ENCODE assay signal across 13 cellular contexts in the genomic region with DNA sequence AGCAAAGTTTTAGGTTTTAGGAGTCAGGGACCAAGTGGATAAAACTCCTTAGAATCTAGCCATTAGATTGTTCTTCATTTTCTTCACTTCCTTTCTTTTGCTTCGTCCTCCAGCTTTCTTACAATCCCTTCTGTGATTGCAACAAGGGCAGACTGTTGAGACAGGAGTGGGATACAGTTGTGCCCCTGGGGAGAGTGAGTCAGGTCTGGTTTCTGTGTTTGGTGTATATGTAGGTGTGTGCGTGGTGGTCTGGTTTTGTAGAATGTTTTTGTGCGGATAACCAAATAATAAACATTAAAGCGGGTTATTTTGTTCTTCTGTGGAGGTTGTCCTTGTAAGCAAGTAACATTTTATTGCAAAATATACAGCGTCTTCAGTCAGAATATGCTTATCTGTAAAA. TPM values are rescaled to one million over a fixed set of nuclear protein-coding genes. Genes with fewer than 3 reads are reported as not detected.
DNase-seq lines count a peak whose midpoint lies in the region; ATAC-seq and TF ChIP-seq lines count a peak whose summit lies in the region.
"Had no signal": no experiment of that assay in that cellular context is flagged by ENCODE, and none has a peak within 500 bp of the region (broad histone marks: within the 10 kb centered on the region; RNA-seq: fewer than 3 reads in every experiment).

No MANE protein-coding gene starts in this region.

- TF ChIP-seq CTCF in Calu3 (IDR thresholded peaks at IDR 0.05; ENCODE audit: unreplicated experiment), result no peak
- no peak for TF ChIP-seq CTCF in tibial nerve (IDR thresholded peaks at IDR 0.05)

- no peaks in the 10 kb centered on the region for H3K27me3 Mint-ChIP-seq in Calu3 (ENCODE audit: unreplicated experiment)
- H3K27me3 Mint-ChIP-seq in activated T-helper 17 cell treated with anti-CD3 and anti-CD28 coated beads, Interleukin-2, amount 50 U/mL, for 72 hours, result no peaks in the 10 kb centered on the region

- TF ChIP-seq POLR2A in tibial nerve (IDR thresholded peaks at IDR 0.05), result no peak

- H3K27ac ChIP-seq in Karpas-422 (ENCODE audit: low read length) (peak overlapping the region; percentile 65), mesenchymal stem cell (ENCODE audit: low read length, poor library complexity, severe bottlenecking) (no peak overlapping the region), tibial nerve (no peak overlapping the region)
- H3K27ac ChIP-seq: BLaER1, parathyroid adenoma, thoracic aorta had no signal

- peaks cover 15% of the 10 kb centered on the region; the same call in 1 of the 2 replicates for H4K20me1 ChIP-seq in Karpas-422 (ENCODE audit: insufficient read depth, low read depth, low read length)

- peaks cover 81% of the 10 kb centered on the region for H3K79me2 ChIP-seq in Karpas-422 (ENCODE audit: low read length)

- H3K27me3 ChIP-seq in Karpas-422 (ENCODE audit: low read length) (no peaks in the 10 kb centered on the region), mesenchymal stem cell (ENCODE audit: control insufficient read depth in 1 of 2, insufficient read depth in 1 of 2, low read length in 2 of 2) (no peaks in the 10 kb centered on the region), tibial nerve (no peaks in the 10 kb centered on the region)
- H3K27me3 ChIP-seq: BLaER1 had no signal

- H2AFZ ChIP-seq in Karpas-422 (ENCODE audit: low read length), result no peak overlapping the region
- H2AFZ ChIP-seq in mesenchymal stem cell (ENCODE audit: low read depth, low read length), result no peak overlapping the region
- H2AFZ ChIP-seq: parathyroid adenoma had no signal

- H3K4ac ChIP-seq in mesenchymal stem cell (ENCODE audit: low read depth in 1 of 2, low read length in 2 of 2), result no peak overlapping the region

- no TSS peak for BruUV-seq in Calu3 (replicated peaks; lab: Mats Ljungman, UMichigan)

- H2AK5ac ChIP-seq in mesenchymal stem cell (ENCODE audit: low read length, severe bottlenecking), result no peak overlapping the region

- H3K18ac ChIP-seq in mesenchymal stem cell (ENCODE audit: low read depth in 1 of 2, low read length in 2 of 2), result no peak overlapping the region

- TF ChIP-seq EP300 in tibial nerve (IDR thresholded peaks at IDR 0.05), result no peak

- ATAC-seq in activated T-helper 17 cell treated with anti-CD3 and anti-CD28 coated beads, Interleukin-2, amount 50 U/mL, for 72 hours (replicated peaks), result peak; percentile 69
- ATAC-seq in HG02870 (IDR thresholded peaks at IDR 0.05; ENCODE audit: unreplicated experiment), result no peak
- ATAC-seq: mucosa of descending colon had no signal

- H2BK15ac ChIP-seq in mesenchymal stem cell (ENCODE audit: low read depth, poor library complexity, severe bottlenecking), result no peak overlapping the region

- peak overlapping the region; percentile 2 for H3K27ac Mint-ChIP-seq in Calu3 (ENCODE audit: unreplicated experiment)
- peak overlapping the region; percentile 77 for H3K27ac Mint-ChIP-seq in activated T-helper 17 cell treated with anti-CD3 and anti-CD28 coated beads, Interleukin-2, amount 50 U/mL, for 72 hours

- H3K9me3 Mint-ChIP-seq in Calu3 (ENCODE audit: low read depth, unreplicated experiment), result peaks cover 4% of the 10 kb centered on the region
- H3K9me3 Mint-ChIP-seq in activated T-helper 17 cell treated with anti-CD3 and anti-CD28 coated beads, Interleukin-2, amount 50 U/mL, for 72 hours, result no peaks in the 10 kb centered on the region

- H3K79me1 ChIP-seq in mesenchymal stem cell (replicated peaks; ENCODE audit: low read length, poor library complexity, severe bottlenecking), result peaks cover 23% of the 10 kb centered on the region

- peaks cover 43% of the 10 kb centered on the region for H3K4me1 Mint-ChIP-seq in Calu3 (ENCODE audit: low read depth, unreplicated experiment)
- peaks cover 38% of the 10 kb centered on the region for H3K4me1 Mint-ChIP-seq in activated T-helper 17 cell treated with anti-CD3 and anti-CD28 coated beads, Interleukin-2, amount 50 U/mL, for 72 hours

- no peak overlapping the region for H3K14ac ChIP-seq in mesenchymal stem cell (ENCODE audit: low read length in 2 of 2)

- H3K36me3 ChIP-seq in Karpas-422 (ENCODE audit: insufficient read depth, low read length) (peaks cover 8% of the 10 kb centered on the region; the same call in 1 of the 2 replicates), mesenchymal stem cell (ENCODE audit: control insufficient read depth in 1 of 2, insufficient read depth in 2 of 2, low read depth in 1 of 2, low read length in 2 of 2) (peaks cover 4 to 32% of the 10 kb centered on the region in 2 experiments), tibial nerve (peaks cover 0 to 18% (median 0%) of the 10 kb centered on the region in 3 donors)
- H3K36me3 ChIP-seq: thoracic aorta had no signal

- CTCF ChIA-PET in Calu3 (lab: Charles Lee), result interaction anchor here (1.3 kb wide), 1 partner anchor 49 kb away, joined by 4 read pairs; no protein-coding TSS in a partner anchor

- H3K4me2 ChIP-seq in Karpas-422 (ENCODE audit: low read depth, low read length, poor library complexity, severe bottlenecking) (peak overlapping the region; percentile 63), mesenchymal stem cell (ENCODE audit: low read length, poor library complexity, severe bottlenecking) (no peak overlapping the region)
- H3K4me2 ChIP-seq: BLaER1 had no signal

- H4K91ac ChIP-seq in mesenchymal stem cell (ENCODE audit: low read length), result no peak overlapping the region

- no peak overlapping the region for H2BK120ac ChIP-seq in mesenchymal stem cell (ENCODE audit: low read depth, low read length)

- no peak overlapping the region for H2BK12ac ChIP-seq in mesenchymal stem cell (ENCODE audit: low read length in 2 of 2)

- no peak overlapping the region for H3K23ac ChIP-seq in mesenchymal stem cell (ENCODE audit: low read length in 2 of 2)

- H3K9me2 ChIP-seq in Karpas-422 (replicated peaks; ENCODE audit: insufficient read depth, low read length), result no peaks in the 10 kb centered on the region

- H4K8ac ChIP-seq in mesenchymal stem cell (ENCODE audit: low read length), result no peak overlapping the region

- intact Hi-C loops in Calu3 (cut with micrococcal nuclease; ENCODE audit: unreplicated experiment), result no loop called here

- H3K4me1 ChIP-seq in Karpas-422 (ENCODE audit: low read length) (peaks cover 57% of the 10 kb centered on the region), mesenchymal stem cell (ENCODE audit: control insufficient read depth, insufficient read depth, low read depth, low read length) (no peaks in the 10 kb centered on the region), tibial nerve (peaks cover 0 to 64% (median 5%) of the 10 kb centered on the region in 4 donors)

- DNase-seq in Calu3 (no peak), Karpas-422 (no peak), mesenchymal stem cell (peak; percentile 43), tibial nerve (ENCODE audit: low spot score in 2 of 2) (no peak), DMS153 treated with DMSO at 0.1 percent for 48 hours (lab: John Stamatoyannopoulos, UW; ENCODE audit: unreplicated experiment) (no peak)
- DNase-seq: erythroblast, mucosa of descending colon, OCI-M1 had no signal

- H2BK5ac ChIP-seq in mesenchymal stem cell (ENCODE audit: low read depth, low read length, poor library complexity, severe bottlenecking), result no peak overlapping the region

- peaks cover 17% of the 10 kb centered on the region for H3K36me3 Mint-ChIP-seq in Calu3 (ENCODE audit: insufficient read depth, unreplicated experiment)
- H3K36me3 Mint-ChIP-seq in activated T-helper 17 cell treated with anti-CD3 and anti-CD28 coated beads, Interleukin-2, amount 50 U/mL, for 72 hours (ENCODE audit: low read depth), result peaks cover 86% of the 10 kb centered on the region

- H3K4me3 Mint-ChIP-seq in Calu3 (ENCODE audit: low read depth, unreplicated experiment), result no peak overlapping the region
- H3K4me3 Mint-ChIP-seq in activated T-helper 17 cell treated with anti-CD3 and anti-CD28 coated beads, Interleukin-2, amount 50 U/mL, for 72 hours, result peak overlapping the region; percentile 83

- H3K9ac ChIP-seq in Karpas-422 (ENCODE audit: low read length) (peak overlapping the region; percentile 41), mesenchymal stem cell (ENCODE audit: low read length) (no peak overlapping the region)
- H3K9ac ChIP-seq: BLaER1, parathyroid adenoma had no signal

- 57% methylated on average over 1 of the region's 5 CpGs for WGBS in mesenchymal stem cell
- WGBS in tibial nerve, 2 donors, result 76 to 84% methylated on average over 5 of the region's 5 CpGs

- H3K4me3 ChIP-seq in Karpas-422 (ENCODE audit: low read length) (peak overlapping the region; percentile 46), mesenchymal stem cell (ENCODE audit: insufficient read depth in 1 of 2, low read depth in 1 of 2, low read length in 2 of 2) (no peak overlapping the region), tibial nerve (no peak overlapping the region)
- H3K4me3 ChIP-seq: BLaER1, mucosa of descending colon, thoracic aorta had no signal

- no peaks in the 10 kb centered on the region for H3K9me3 ChIP-seq in Karpas-422 (ENCODE audit: low read length)
- no peaks in the 10 kb centered on the region for H3K9me3 ChIP-seq in mesenchymal stem cell (ENCODE audit: control insufficient read depth, low read length)
- H3K9me3 ChIP-seq in tibial nerve, result no peaks in the 10 kb centered on the region
- H3K9me3 ChIP-seq: BLaER1, mucosa of descending colon, thoracic aorta had no signal

RNA-seq across cellular contexts. Expression of a gene that starts 7.3 kb away (rescaled TPM):
- total RNA-seq in Calu3 (2022), result 64.4 and 67.1 TPM in 2 replicates
- total RNA-seq in Karpas-422 (2014; rRNA removed; shearing (Covaris generic); ENCODE audit: low replicate concordance), result 17.8 and 37.6 TPM in 2 replicates
- total RNA-seq in activated T-helper 17 cell treated with anti-CD3 and anti-CD28 coated beads, Interleukin-2, amount 50 U/mL, for 72 hours, result 100 to 1,000 TPM in 1 of 2 donors, 10 to 100 TPM in 1; 75.4 to 309 TPM
- 10.1 TPM for polyA plus RNA-seq in mesenchymal stem cell (2013, experiment 1 of 2)
- polyA plus RNA-seq in mesenchymal stem cell (2013, experiment 2 of 2), result 10.5 TPM
- total RNA-seq in tibial nerve, result 10 to 100 TPM; 10.5 to 18.6 (median 13.4) TPM
